32 cellular contexts compared by ENCODE assay signal in genomic region chr12:67018105-67018504, GRCh38.
A peak's percentile ranks its signal among the peaks of the same experiment; 100 is the strongest.
DNase-seq lines count a peak whose midpoint lies in the region; ATAC-seq, FAIRE-seq and TF ChIP-seq lines count a peak whose summit lies in the region.
"Had no signal": no experiment of that assay in that cellular context is flagged by ENCODE, and none has a peak within 500 bp of the region (broad histone marks: within the 10 kb centered on the region; RNA-seq: fewer than 3 reads in every experiment).

No MANE protein-coding gene starts in this region.

- H3K4me3 ChIP-seq in DOHH2 (ENCODE audit: low read length) (no peak overlapping the region), H1 (ENCODE audit: extremely low read depth in 1 of 4, insufficient read depth in 2 of 4, low read depth in 3 of 4, low read length in 4 of 4) (no peak overlapping the region)
- H3K4me3 ChIP-seq: esophagus squamous epithelium, GM23248, heart left ventricle, ovary, SK-N-MC, skin epidermis, upper lobe of left lung had no signal

- H3K36me3 ChIP-seq in DOHH2 (ENCODE audit: control insufficient read depth, low read length) (no peaks in the 10 kb centered on the region), H1 (ENCODE audit: control insufficient read depth in 2 of 4, insufficient read depth in 4 of 4, low read length in 3 of 4) (no peaks in the 10 kb centered on the region)
- H3K36me3 ChIP-seq: esophagus squamous epithelium, heart left ventricle, ovary, upper lobe of left lung had no signal

- H3K14ac ChIP-seq in H1 (ENCODE audit: insufficient read length) = no peak overlapping the region

- BruUV-seq in MCF 10A (replicated peaks; lab: Mats Ljungman, UMichigan) = no TSS peak

- H3K18ac ChIP-seq in H1 (ENCODE audit: extremely low read depth, low read length) = no peak overlapping the region

- H2AFZ ChIP-seq in H1 (ENCODE audit: low read length) = no peak overlapping the region
- H2AFZ ChIP-seq: GM23248 had no signal

- no peak overlapping the region for H4K8ac ChIP-seq in H1 (ENCODE audit: extremely low read depth, insufficient read depth, low read length)

- POLR2A ChIA-PET in H1 (lab: Charles Lee; ENCODE audit: partially characterized antibody) = interaction anchor here (0.7 to 1.0 kb wide), 3 partner anchors 14 to 250 kb away, joined by 3 read pairs; no protein-coding TSS in a partner anchor
- POLR2A ChIA-PET in MCF 10A (lab: Yijun Ruan, JAX) = no interaction called here

- no peak overlapping the region for H3K23ac ChIP-seq in H1 (ENCODE audit: insufficient read length)

- no peaks in the 10 kb centered on the region for H3K4me1 ChIP-seq in DOHH2 (ENCODE audit: control insufficient read depth, low read length)
- peaks cover 0 to 9% (median 6%) of the 10 kb centered on the region in 4 experiments; a peak in 4 of 7 replicates for H3K4me1 ChIP-seq in H1 (replicated peaks in 1 of 4; ENCODE audit: control insufficient read depth in 3 of 4, insufficient read depth in 4 of 4, low read length in 3 of 4)
- H3K4me1 ChIP-seq: heart left ventricle, upper lobe of left lung had no signal

- H3K79me1 ChIP-seq in H1 (ENCODE audit: low read depth, low read length) = no peaks in the 10 kb centered on the region

- peaks cover 4% of the 10 kb centered on the region; the same call in 1 of the 2 replicates for H3K79me2 ChIP-seq in DOHH2 (ENCODE audit: control insufficient read depth, low read length)
- H3K79me2 ChIP-seq in H1 (ENCODE audit: control insufficient read depth in 1 of 2, insufficient read depth in 2 of 2, low read length in 2 of 2) = no peaks in the 10 kb centered on the region

- no peak for FAIRE-seq in H1 (lab: Jason Lieb, UNC)

- no peaks in the 10 kb centered on the region for H3K9me2 ChIP-seq in DOHH2 (replicated peaks; ENCODE audit: control insufficient read depth, low read length)

- H4K91ac ChIP-seq in H1 (replicated peaks; ENCODE audit: insufficient read length, low read length) = no peak overlapping the region

- H3K36me3 Mint-ChIP-seq in MCF 10A (ENCODE audit: insufficient read depth, unreplicated experiment) = no peaks in the 10 kb centered on the region
- H3K36me3 Mint-ChIP-seq: activated CD4-positive, alpha-beta memory T cell treated with anti-CD3 and anti-CD28 coated beads for 36 hours; stimulated activated naive B cell treated with anti-CD40 and anti-IgM and Interleukin-4, amounts not matched to agents 10 μg/mL and 1 μg/mL and 100 μg/mL, for 72 hours had no signal

- no peak overlapping the region for H3K9ac ChIP-seq in H1 (replicated peaks in 1 of 4; ENCODE audit: extremely low read depth in 1 of 4, low read depth in 3 of 4, low read length in 3 of 4)
- H3K9ac ChIP-seq: GM23248 had no signal

- no peak overlapping the region for H3K4ac ChIP-seq in H1 (replicated peaks; ENCODE audit: insufficient read length, low read depth, low read length)

- H3F3A ChIP-seq in DOHH2 (ENCODE audit: control insufficient read depth, insufficient read depth) = no peaks in the 10 kb centered on the region

- no peak overlapping the region for H2BK5ac ChIP-seq in H1 (ENCODE audit: low read depth, low read length)

- no peak overlapping the region for H2BK20ac ChIP-seq in H1 (ENCODE audit: low read length)

- peak; percentile 69 to 76 for TF ChIP-seq RAD21 in H1 (IDR thresholded peaks at IDR 0.05 in 1 of 2, conservative IDR thresholded peaks at IDR 0.05 in 1 of 2; ENCODE audit: low read depth in 2 of 2, low read length in 2 of 2)

- no peaks in the 10 kb centered on the region for H3K4me1 Mint-ChIP-seq in MCF 10A (ENCODE audit: insufficient read depth, unreplicated experiment)
- H3K4me1 Mint-ChIP-seq: stimulated activated naive B cell treated with anti-CD40 and anti-IgM and Interleukin-4, amounts not matched to agents 10 μg/mL and 1 μg/mL and 100 μg/mL, for 72 hours had no signal

- no peak overlapping the region for H2BK15ac ChIP-seq in H1 (ENCODE audit: low read length)

- intact Hi-C loops in MCF 10A (cut with micrococcal nuclease) = no loop called here

- H4K20me1 ChIP-seq in DOHH2 (ENCODE audit: control insufficient read depth, insufficient read depth, low read depth, low read length) (no peaks in the 10 kb centered on the region), H1 (replicated peaks in 1 of 2; ENCODE audit: control insufficient read depth in 1 of 2, insufficient read depth in 2 of 2, low read length in 2 of 2) (no peaks in the 10 kb centered on the region)

- no peak overlapping the region for H2BK120ac ChIP-seq in H1 (replicated peaks; ENCODE audit: low read depth, low read length)

- H3K27me3 Mint-ChIP-seq in MCF 10A (ENCODE audit: insufficient read depth, unreplicated experiment) = peaks cover under 1% of the 10 kb centered on the region
- H3K27me3 Mint-ChIP-seq: activated CD4-positive, alpha-beta memory T cell treated with anti-CD3 and anti-CD28 coated beads for 36 hours had no signal

- TF ChIP-seq CTCF in DOHH2 (IDR thresholded peaks at IDR 0.05; ENCODE audit: low read depth, low read length, poor library complexity, severe bottlenecking) (peak; percentile 16), H1 (IDR thresholded peaks at IDR 0.05; ENCODE audit: control extremely low read depth in 1 of 3, insufficient read depth in 1 of 3, low read depth in 1 of 3, low read length in 3 of 3) (peak; percentile 57 to 81 (median 72)), MCF 10A (IDR thresholded peaks at IDR 0.05; ENCODE audit: unreplicated experiment) (no peak)

- H2BK12ac ChIP-seq in H1 (ENCODE audit: low read depth, low read length) = no peak overlapping the region

- CTCF ChIA-PET in H1 (lab: Charles Lee; ENCODE audit: partially characterized antibody) = interaction anchor here (0.6 to 3.7 kb wide), 30 partner anchors 9 to 329 kb away, joined by 3 to 23 read pairs (median 4); no protein-coding TSS in a partner anchor
- CTCF ChIA-PET in MCF 10A (lab: Yijun Ruan, JAX) = interaction anchor here (0.6 to 1.3 kb wide), 3 partner anchors 8 to 202 kb away, joined by 3 to 8 read pairs (median 3); no protein-coding TSS in a partner anchor

- 60% methylated on average over 5 of the region's 5 CpGs; no CpG with 5 or more reads in 1 of the 2 experiments for WGBS in H1 (ENCODE audit: extremely low coverage in 1 of 2, insufficient coverage in 1 of 2, insufficient read length in 1 of 2, insufficient replicate concordance in 2 of 2, low coverage in 1 of 2, low lambda C conversion rate in 2 of 2, missing lambda C conversion rate in 1 of 2), 2 experiments

- no peak overlapping the region for H4K5ac ChIP-seq in H1 (ENCODE audit: insufficient read length, low read depth, low read length)

- H3K27ac Mint-ChIP-seq in MCF 10A (ENCODE audit: low read depth, unreplicated experiment) = no peak overlapping the region
- H3K27ac Mint-ChIP-seq: activated naive CD4-positive, alpha-beta T cell treated with anti-CD3 and anti-CD28 coated beads for 36 hours; activated T-helper 1 cell treated with anti-CD3 and anti-CD28 coated beads, Interleukin-12 subunit alpha, Interleukin-12 subunit beta, Interleukin-2, Interleukin-4 antibody, amounts not matched to agents 30 ng/mL and 10 ng/mL and 1 ng/mL, durations not matched to agents 14 hours and 24 hours and 36 hours; stimulated activated naive B cell treated with anti-CD40 and anti-IgM and Interleukin-4, amounts not matched to agents 10 μg/mL and 1 μg/mL and 100 μg/mL, for 72 hours; T-helper 1 cell treated with Interleukin-12 subunit alpha and Interleukin-12 subunit beta and Interleukin-4 antibody, amounts not matched to agents 30 μg/mL and 1 μg/mL, for 36 hours had no signal

- H3K9me3 ChIP-seq in DOHH2 (ENCODE audit: control insufficient read depth, insufficient read depth, low read length) = no peaks in the 10 kb centered on the region
- no peaks in the 10 kb centered on the region for H3K9me3 ChIP-seq in H1 (ENCODE audit: insufficient read depth in 2 of 2, low read depth in 1 of 2, low read length in 1 of 2)
- H3K9me3 ChIP-seq: esophagus squamous epithelium, heart left ventricle, ovary, upper lobe of left lung had no signal

- TF ChIP-seq POLR2A in H1 (IDR thresholded peaks at IDR 0.05; ENCODE audit: control extremely low read depth in 1 of 2, low read depth in 2 of 2, low read length in 2 of 2) = no peak

- no peaks in the 10 kb centered on the region for H3K9me3 Mint-ChIP-seq in MCF 10A (ENCODE audit: unreplicated experiment)
- H3K9me3 Mint-ChIP-seq: activated CD4-positive, alpha-beta memory T cell treated with anti-CD3 and anti-CD28 coated beads for 36 hours; activated naive CD4-positive, alpha-beta T cell treated with anti-CD3 and anti-CD28 coated beads for 36 hours; activated T-helper 1 cell treated with anti-CD3 and anti-CD28 coated beads, Interleukin-12 subunit alpha, Interleukin-12 subunit beta, Interleukin-2, Interleukin-4 antibody, amounts not matched to agents 30 ng/mL and 10 ng/mL and 1 ng/mL, durations not matched to agents 14 hours and 24 hours and 36 hours; stimulated activated naive B cell treated with anti-CD40 and anti-IgM and Interleukin-4, amounts not matched to agents 10 μg/mL and 1 μg/mL and 100 μg/mL, for 72 hours; T-helper 1 cell treated with Interleukin-12 subunit alpha and Interleukin-12 subunit beta and Interleukin-4 antibody, amounts not matched to agents 30 μg/mL and 1 μg/mL, for 36 hours had no signal

- H3K56ac ChIP-seq in H1 (replicated peaks; ENCODE audit: insufficient read length, low read depth, low read length) = no peak overlapping the region

- ATAC-seq in GM19467 (IDR thresholded peaks at IDR 0.05; ENCODE audit: unreplicated experiment) = no peak
- ATAC-seq in GM19395 (IDR thresholded peaks at IDR 0.05; ENCODE audit: unreplicated experiment) = no peak
- no peak for ATAC-seq in HG03521 (IDR thresholded peaks at IDR 0.05; ENCODE audit: unreplicated experiment)
- ATAC-seq: heart left ventricle; left cardiac atrium; stimulated activated naive B cell treated with anti-CD40 and anti-IgM and Interleukin-4, amounts not matched to agents 10 μg/mL and 1 μg/mL and 100 μg/mL, for 72 hours had no signal

- DNase-seq in M059J (ENCODE audit: low read depth) (peak; percentile 9), H1 (ENCODE audit: low read depth in 1 of 2, low spot score in 2 of 2) (peak; percentile 13 to 63), islet precursor cell (peak; percentile 67), MCF 10A (ENCODE audit: unreplicated experiment) (no peak)
- DNase-seq: activated CD4-positive, alpha-beta memory T cell treated with anti-CD3 and anti-CD28 coated beads for 36 hours; activated CD4-positive, CD25-positive, alpha-beta regulatory T cell treated with anti-CD3 and anti-CD28 coated beads, Interleukin-2, amount 50 U/mL, for 72 hours; activated CD8-positive, alpha-beta memory T cell treated with anti-CD3 and anti-CD28 coated beads, Interleukin-2, amount 50 U/mL, for 4 hours; activated naive CD4-positive, alpha-beta T cell treated with anti-CD3 and anti-CD28 coated beads for 36 hours; C1 segment of cervical spinal cord; central memory CD4-positive, alpha-beta T cell; COR-L47; esophagus squamous epithelium; foreskin melanocyte; GM23248; heart left ventricle; Karpas-422; left cardiac atrium; NCI-H1417 treated with DMSO at 0.1 percent for 48 hours; NCI-H2107; NCI-H82; ovary; stimulated activated naive B cell treated with anti-CD40 and anti-IgM and Interleukin-4, amounts not matched to agents 10 μg/mL and 1 μg/mL and 100 μg/mL, for 72 hours; upper lobe of left lung had no signal

- H3K4me3 Mint-ChIP-seq in MCF 10A (ENCODE audit: unreplicated experiment) = no peak overlapping the region
- H3K4me3 Mint-ChIP-seq: activated CD4-positive, alpha-beta memory T cell treated with anti-CD3 and anti-CD28 coated beads for 36 hours; activated naive CD4-positive, alpha-beta T cell treated with anti-CD3 and anti-CD28 coated beads for 36 hours; activated T-helper 1 cell treated with anti-CD3 and anti-CD28 coated beads, Interleukin-12 subunit alpha, Interleukin-12 subunit beta, Interleukin-2, Interleukin-4 antibody, amounts not matched to agents 30 ng/mL and 10 ng/mL and 1 ng/mL, durations not matched to agents 14 hours and 24 hours and 36 hours; stimulated activated naive B cell treated with anti-CD40 and anti-IgM and Interleukin-4, amounts not matched to agents 10 μg/mL and 1 μg/mL and 100 μg/mL, for 72 hours; T-helper 1 cell treated with Interleukin-12 subunit alpha and Interleukin-12 subunit beta and Interleukin-4 antibody, amounts not matched to agents 30 μg/mL and 1 μg/mL, for 36 hours had no signal

- no peaks in the 10 kb centered on the region for H3K27me3 ChIP-seq in DOHH2 (ENCODE audit: control insufficient read depth, low read length)
- no peaks in the 10 kb centered on the region for H3K27me3 ChIP-seq in H1 (replicated peaks in 1 of 4; ENCODE audit: control insufficient read depth in 3 of 4, extremely low read depth in 1 of 4, insufficient read depth in 3 of 4, low read length in 3 of 4)
- H3K27me3 ChIP-seq: esophagus squamous epithelium, ovary, upper lobe of left lung had no signal

- no peak overlapping the region for H3K4me2 ChIP-seq in DOHH2 (ENCODE audit: low read length)
- no peak overlapping the region for H3K4me2 ChIP-seq in H1 (ENCODE audit: insufficient read depth in 1 of 2, low read depth in 2 of 2, low read length in 2 of 2)

- H3K27ac ChIP-seq in DOHH2 (ENCODE audit: low read depth, low read length) = no peak overlapping the region
- no peak overlapping the region for H3K27ac ChIP-seq in H1 (ENCODE audit: low read depth, low read length)
- H3K27ac ChIP-seq: GM23248, heart left ventricle, HL-60, ovary, SK-N-MC, upper lobe of left lung had no signal

- no peaks in the 10 kb centered on the region for H3K23me2 ChIP-seq in H1 (ENCODE audit: low read depth, low read length)

- no peak overlapping the region for H2AK5ac ChIP-seq in H1 (ENCODE audit: low read depth, low read length)

- TF ChIP-seq EP300 in H1 (IDR thresholded peaks at IDR 0.05; ENCODE audit: borderline replicate concordance in 1 of 2, low read depth in 2 of 2, low read length in 2 of 2) = no peak
